Comparison of ENCODE assay signal across 1 cellular context in the genomic region with DNA sequence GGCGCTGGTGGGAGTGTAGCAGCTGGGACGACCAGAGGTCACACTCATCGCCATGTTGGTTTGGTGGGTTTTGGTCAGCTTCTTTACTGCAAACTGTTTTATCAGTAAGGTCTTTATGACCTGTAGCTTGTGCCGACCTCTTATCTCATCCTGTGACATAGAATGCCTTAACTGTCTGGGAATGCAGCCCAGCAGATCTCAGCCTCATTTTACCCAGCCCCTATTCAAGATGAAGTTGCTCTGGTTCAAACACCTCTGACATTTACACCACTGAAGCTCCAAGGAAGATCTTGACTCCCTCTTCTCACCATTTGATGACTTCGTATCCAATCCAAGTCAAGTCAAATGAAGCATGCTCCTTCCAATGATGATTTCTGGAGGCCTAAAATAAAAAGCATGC.
TF ChIP-seq lines count a peak whose summit lies in the region.

No MANE protein-coding gene starts in this region.

TF ChIP-seq in IMR-90, 13 proteins besides CTCF, POLR2A, EP300 and RAD21:
- TF ChIP-seq MAZ (IDR thresholded peaks at IDR 0.05; ENCODE audit: borderline replicate concordance, low read depth, low read length) (no peak), MXI1 (IDR thresholded peaks at IDR 0.05; ENCODE audit: borderline replicate concordance, low read depth, low read length) (no peak), RFX5 (IDR thresholded peaks at IDR 0.05; ENCODE audit: low read depth, low read length) (no peak), RCOR1 (IDR thresholded peaks at IDR 0.05; ENCODE audit: insufficient replicate concordance, low read length) (no peak), NFE2L2 (IDR thresholded peaks at IDR 0.05; ENCODE audit: low read depth, low read length) (no peak), FOS (IDR thresholded peaks at IDR 0.05; ENCODE audit: low read depth, low read length) (no peak)
- TF ChIP-seq, protein P1, sequence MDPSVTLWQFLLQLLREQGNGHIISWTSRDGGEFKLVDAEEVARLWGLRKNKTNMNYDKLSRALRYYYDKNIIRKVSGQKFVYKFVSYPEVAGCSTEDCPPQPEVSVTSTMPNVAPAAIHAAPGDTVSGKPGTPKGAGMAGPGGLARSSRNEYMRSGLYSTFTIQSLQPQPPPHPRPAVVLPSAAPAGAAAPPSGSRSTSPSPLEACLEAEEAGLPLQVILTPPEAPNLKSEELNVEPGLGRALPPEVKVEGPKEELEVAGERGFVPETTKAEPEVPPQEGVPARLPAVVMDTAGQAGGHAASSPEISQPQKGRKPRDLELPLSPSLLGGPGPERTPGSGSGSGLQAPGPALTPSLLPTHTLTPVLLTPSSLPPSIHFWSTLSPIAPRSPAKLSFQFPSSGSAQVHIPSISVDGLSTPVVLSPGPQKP (IDR thresholded peaks at IDR 0.05; ENCODE audit: borderline replicate concordance, low read depth, low read length) = no peak
